1 cellular context compared by ENCODE assay signal in genomic region chr14:21874946-21875345, GRCh38.
TF ChIP-seq lines count a peak whose summit lies in the region.

No MANE protein-coding gene starts in this region.

TF ChIP-seq in HepG2, 621 proteins besides CTCF, POLR2A, EP300 and RAD21 (continued from another document):
- TF ChIP-seq YEATS4 (CRISPR knock-in tag; IDR thresholded peaks at IDR 0.05; ENCODE audit: borderline replicate concordance) (no peak), ZNF251 (CRISPR knock-in tag; IDR thresholded peaks at IDR 0.05) (no peak), ZNF232 (CRISPR knock-in tag; IDR thresholded peaks at IDR 0.05; ENCODE audit: borderline replicate concordance) (no peak), ZNF326 (CRISPR knock-in tag; IDR thresholded peaks at IDR 0.05; ENCODE audit: borderline replicate concordance) (no peak), TARDBP (CRISPR knock-in tag; IDR thresholded peaks at IDR 0.05) (no peak), AGO2 (optimal IDR thresholded peaks at IDR 0.05; ENCODE audit: low read depth, low read length) (no peak), ELF4 (CRISPR knock-in tag; IDR thresholded peaks at IDR 0.05; ENCODE audit: borderline replicate concordance) (no peak), NFRKB (IDR thresholded peaks at IDR 0.05) (no peak), HDAC1 (CRISPR knock-in tag; IDR thresholded peaks at IDR 0.05) (no peak), ZNF33B (CRISPR knock-in tag; IDR thresholded peaks at IDR 0.05) (no peak), ZNF367 (CRISPR knock-in tag; IDR thresholded peaks at IDR 0.05; ENCODE audit: borderline replicate concordance) (no peak), ZNF101 (CRISPR knock-in tag; IDR thresholded peaks at IDR 0.05; ENCODE audit: borderline replicate concordance, low read depth) (no peak), ZNF136 (CRISPR knock-in tag; IDR thresholded peaks at IDR 0.05; ENCODE audit: low read depth) (no peak), SALL1 (CRISPR knock-in tag; IDR thresholded peaks at IDR 0.05) (no peak)
- TF ChIP-seq, protein P1, sequence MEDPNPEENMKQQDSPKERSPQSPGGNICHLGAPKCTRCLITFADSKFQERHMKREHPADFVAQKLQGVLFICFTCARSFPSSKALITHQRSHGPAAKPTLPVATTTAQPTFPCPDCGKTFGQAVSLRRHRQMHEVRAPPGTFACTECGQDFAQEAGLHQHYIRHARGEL (CRISPR knock-in tag; IDR thresholded peaks at IDR 0.05): no peak
